8 cellular contexts compared by ENCODE assay signal in the genomic region with DNA sequence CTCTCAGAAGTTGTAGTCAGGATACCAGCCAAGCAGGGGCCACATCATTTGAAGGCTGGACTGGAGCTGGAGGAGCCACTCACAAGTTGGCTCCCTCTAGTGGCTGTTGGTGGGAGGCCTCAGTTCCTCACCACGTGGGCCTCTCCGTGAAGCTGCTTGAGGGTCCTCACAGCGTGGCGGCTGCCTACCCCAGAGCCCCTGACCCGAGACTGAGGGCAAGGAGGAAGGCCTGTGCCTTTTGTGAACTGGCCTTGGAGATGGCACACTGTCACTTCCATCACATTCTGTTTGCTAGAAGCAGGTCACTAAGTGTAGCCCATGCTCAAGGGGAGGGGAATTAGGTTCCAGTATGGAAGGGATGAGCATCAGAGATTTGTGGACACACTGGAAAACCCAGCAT. TPM values are rescaled to one million over a fixed set of nuclear protein-coding genes. Genes with fewer than 3 reads are reported as not detected.
DNase-seq lines count a peak whose midpoint lies in the region; ATAC-seq and TF ChIP-seq lines count a peak whose summit lies in the region.

No MANE protein-coding gene starts in this region.

- intact Hi-C loops in activated CD4-positive, alpha-beta memory T cell treated with anti-CD3 and anti-CD28 coated beads for 36 hours (cut with micrococcal nuclease): no loop called here
- intact Hi-C loops in mucosa of descending colon (cut with DNase I, micrococcal nuclease): loop anchor here (10.0 kb wide), 1 partner anchor 144 kb away; no protein-coding TSS in a partner anchor

- peak; percentile 37 for ATAC-seq in mucosa of descending colon
- no peak for ATAC-seq in HG02763 (IDR thresholded peaks at IDR 0.05; ENCODE audit: unreplicated experiment)

- CTCF ChIA-PET in activated CD4-positive, alpha-beta memory T cell treated with anti-CD3 and anti-CD28 coated beads for 36 hours (lab: Charles Lee): interaction anchor here (0.6 to 9.9 kb wide), 35 partner anchors 8 to 1013 kb away, joined by 3 to 204 read pairs (median 4); partner anchors contain the start of genes NCLN and TLE6

- no peak overlapping the region for H3K4me3 Mint-ChIP-seq in activated CD4-positive, alpha-beta memory T cell treated with anti-CD3 and anti-CD28 coated beads for 36 hours

- in situ Hi-C loops in ACHN (cut with HindIII; ENCODE audit: low pct_ligation_motif_present, low pct_unique_long_range_greater_than_20kb, low sequenced_read_pairs): no loop called here
- in situ Hi-C loops in GM13977 (cut with MboI; ENCODE audit: low pct_unique_long_range_greater_than_20kb, low sequenced_read_pairs, unreplicated experiment): loop anchor here (10.0 kb wide), 1 partner anchor 144 kb away; no protein-coding TSS in a partner anchor

- H3K4me1 ChIP-seq in mucosa of descending colon (ENCODE audit: low read depth): peaks cover 28% of the 10 kb centered on the region

- POLR2A ChIA-PET in activated CD4-positive, alpha-beta memory T cell treated with anti-CD3 and anti-CD28 coated beads for 36 hours (lab: Charles Lee): no interaction called here

- DNase-seq in ACHN (peak; percentile 51), GM13977 (ENCODE audit: low spot score) (peak; percentile 84), NCI-H460 (ENCODE audit: extremely low read depth, low read depth) (peak; percentile 32), ecto neural progenitor cell (ENCODE audit: low spot score) (peak; percentile 73), mucosa of descending colon (peak in 2 of 3 donors; percentile 67 to 84)
- DNase-seq in activated CD4-positive, alpha-beta memory T cell treated with anti-CD3 and anti-CD28 coated beads for 36 hours: peak; percentile 79
- DNase-seq in stimulated activated naive CD4-positive, alpha-beta T cell (lab: John Stamatoyannopoulos, UW): peak in 5 of 6 experiments; percentile 48 to 71 (median 60)

- TF ChIP-seq CTCF in GM13977 (IDR thresholded peaks at IDR 0.05; ENCODE audit: extremely low read depth, insufficient read depth, missing control alignments) (peak; percentile 90), mucosa of descending colon (IDR thresholded peaks at IDR 0.05) (peak; percentile 83)

- no peaks in the 10 kb centered on the region for H3K9me3 ChIP-seq in mucosa of descending colon

- H3K27ac Mint-ChIP-seq in activated CD4-positive, alpha-beta memory T cell treated with anti-CD3 and anti-CD28 coated beads for 36 hours: no peak overlapping the region

- H3K36me3 Mint-ChIP-seq in activated CD4-positive, alpha-beta memory T cell treated with anti-CD3 and anti-CD28 coated beads for 36 hours: no peaks in the 10 kb centered on the region

- no peaks in the 10 kb centered on the region for H3K9me3 Mint-ChIP-seq in activated CD4-positive, alpha-beta memory T cell treated with anti-CD3 and anti-CD28 coated beads for 36 hours

- no peak overlapping the region for H3K4me3 ChIP-seq in mucosa of descending colon

- no peaks in the 10 kb centered on the region for H3K27me3 Mint-ChIP-seq in activated CD4-positive, alpha-beta memory T cell treated with anti-CD3 and anti-CD28 coated beads for 36 hours

- H3K36me3 ChIP-seq in mucosa of descending colon (ENCODE audit: low read depth): peaks cover 3% of the 10 kb centered on the region

- peaks cover 7% of the 10 kb centered on the region for H3K4me1 Mint-ChIP-seq in activated CD4-positive, alpha-beta memory T cell treated with anti-CD3 and anti-CD28 coated beads for 36 hours (ENCODE audit: low read depth)

RNA-seq across cellular contexts. Expression of gene GNA11, which starts 14.6 kb away (rescaled TPM):
- 26.9 and 28.7 TPM in 2 replicates for total RNA-seq in NCI-H460 (2014; rRNA removed; shearing (Covaris generic))
- 34.4 and 36.7 TPM in 2 replicates for polyA plus RNA-seq in NCI-H460 (2014; cell fraction: nucleus; rRNA removed)
- 10 to 100 TPM in 1 of 2 experiments, 1 to 10 TPM in 1; 6.3 to 11.6 TPM for total RNA-seq in activated CD4-positive, alpha-beta memory T cell treated with anti-CD3 and anti-CD28 coated beads for 36 hours
- total RNA-seq in mucosa of descending colon: 100 to 1,000 TPM; 182 to 349 (median 234) TPM

RNA-seq across cellular contexts. Expression of gene GNA15, which starts 27.1 kb away (rescaled TPM):
- total RNA-seq in NCI-H460 (2014; rRNA removed; shearing (Covaris generic)): 0.78 and 0.87 TPM in 2 replicates
- 0.47 and 0.57 TPM in 2 replicates for polyA plus RNA-seq in NCI-H460 (2014; cell fraction: nucleus; rRNA removed)
- 10 to 100 TPM; 78.4 to 79.5 TPM for total RNA-seq in activated CD4-positive, alpha-beta memory T cell treated with anti-CD3 and anti-CD28 coated beads for 36 hours
- total RNA-seq in mucosa of descending colon: 1 to 10 TPM; 1.9 to 6.2 (median 4.3) TPM

RNA-seq across cellular contexts. Expression of gene TLE5, which starts 46.5 kb away (rescaled TPM):
- total RNA-seq in NCI-H460 (2014; rRNA removed; shearing (Covaris generic)): 135 and 136 TPM in 2 replicates
- polyA plus RNA-seq in NCI-H460 (2014; cell fraction: nucleus; rRNA removed): 134 and 176 TPM in 2 replicates
- total RNA-seq in activated CD4-positive, alpha-beta memory T cell treated with anti-CD3 and anti-CD28 coated beads for 36 hours: 100 to 1,000 TPM; 411 to 426 TPM
- 100 to 1,000 TPM; 427 to 664 (median 556) TPM for total RNA-seq in mucosa of descending colon

Comparison
In these comparisons a context has a peak if more than half of its experiments do, and no peak if none do; other contexts are left out.
1. DNase-seq: peak in every context shown above with its lines; median percentile 84 in GM13977; 79 in activated CD4-positive, alpha-beta memory T cell treated with anti-CD3 and anti-CD28 coated beads for 36 hours; 76 in mucosa of descending colon; 73 in ecto neural progenitor cell; 60 in stimulated activated naive CD4-positive, alpha-beta T cell; 51 in ACHN; 32 in NCI-H460.
2. RNA of gene GNA15, which starts 27.1 kb away (total RNA-seq): 78.4 to 79.5 TPM in activated CD4-positive, alpha-beta memory T cell treated with anti-CD3 and anti-CD28 coated beads for 36 hours; 1.9 to 6.2 TPM in mucosa of descending colon and 0.78 to 0.87 TPM in NCI-H460; every median in the first group is over 10 times any median in the second.